Comparison of ENCODE assay signal across 16 cellular contexts in the genomic region with DNA sequence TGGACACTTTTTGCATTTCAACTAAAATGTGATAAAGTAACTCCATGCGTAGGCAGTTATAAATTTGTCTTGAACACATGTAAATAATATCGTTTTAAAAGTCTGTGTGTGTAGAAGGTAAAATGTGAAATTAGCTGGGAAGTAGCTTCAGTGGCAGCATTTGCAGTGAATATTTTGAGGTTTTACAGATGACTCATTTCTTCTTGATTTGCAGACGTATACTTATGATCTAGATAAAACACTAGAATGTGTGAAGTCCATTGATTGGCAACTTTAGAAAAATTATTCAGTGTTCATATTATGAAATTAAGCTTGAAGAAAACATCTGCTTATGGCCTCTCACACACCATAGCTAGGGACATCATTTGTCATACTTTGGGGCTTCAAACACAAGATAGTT.
DNase-seq lines count a peak whose midpoint lies in the region; ATAC-seq, FAIRE-seq and TF ChIP-seq lines count a peak whose summit lies in the region.
"Had no signal": no experiment of that assay in that cellular context is flagged by ENCODE, and none has a peak within 500 bp of the region (broad histone marks: within the 10 kb centered on the region; RNA-seq: fewer than 3 reads in every experiment).

No MANE protein-coding gene starts in this region.

- CTCF ChIA-PET in A549 (lab: Yijun Ruan, JAX): no interaction called here

- H3K4me1 ChIP-seq in A549: no peaks in the 10 kb centered on the region
- H3K4me1 ChIP-seq: BLaER1 had no signal

- TF ChIP-seq EP300 in A549 (IDR thresholded peaks at IDR 0.05): no peak

- TF ChIP-seq CTCF in A549 (IDR thresholded peaks at IDR 0.05): no peak

- FAIRE-seq in A549 (lab: Jason Lieb, UNC): peak; percentile 32
- peak; percentile 70 for FAIRE-seq in HTR-8/SVneo (lab: Jason Lieb, UNC)
- FAIRE-seq: GM12878 had no signal

- DNase-seq in A549 (ENCODE audit: low read depth in 1 of 2, low spot score in 1 of 2) (no peak), HTR-8/SVneo (ENCODE audit: insufficient read length, low spot score) (no peak), astrocyte of the hippocampus (ENCODE audit: low read depth, low spot score) (peak; percentile 23), iris pigment epithelial cell (ENCODE audit: low read depth) (peak; percentile 12)
- DNase-seq in activated CD4-positive, CD25-positive, alpha-beta regulatory T cell treated with anti-CD3 and anti-CD28 coated beads, Interleukin-2, amount 50 U/mL, for 72 hours: no peak
- no peak for DNase-seq in activated CD4-positive, alpha-beta T cell treated with anti-CD3 and anti-CD28 coated beads, Interleukin-2, amount 50 U/mL, for 1 hour
- DNase-seq: CD4-positive, alpha-beta memory T cell; DMS79 treated with DMSO at 0.1 percent for 48 hours; GM23248; HFFc6; KG1 had no signal

- no peak for TF ChIP-seq RAD21 in A549 (conservative IDR thresholded peaks at IDR 0.05 in 1 of 2, IDR thresholded peaks at IDR 0.05 in 1 of 2)

- no peak for TF ChIP-seq POLR2A in A549 (IDR thresholded peaks at IDR 0.05; ENCODE audit: low read length)

- no peak overlapping the region for H3K4me3 ChIP-seq in A549
- H3K4me3 ChIP-seq: BLaER1, GM12878, GM23248 had no signal

- H3K9me3 ChIP-seq in A549: no peaks in the 10 kb centered on the region
- H3K9me3 ChIP-seq: BLaER1 had no signal

- POLR2A ChIA-PET in A549 (lab: Yijun Ruan, JAX): no interaction called here

- ATAC-seq in A549 (no peak), GM21423 (IDR thresholded peaks at IDR 0.05; ENCODE audit: unreplicated experiment) (no peak)
- ATAC-seq: GM12878, HCT116 had no signal

- 29% methylated on average over 3 of the region's 3 CpGs for WGBS in A549 (ENCODE audit: missing lambda C conversion rate)

- H3K4me2 ChIP-seq in A549: no peak overlapping the region
- H3K4me2 ChIP-seq: BLaER1 had no signal

- no peak overlapping the region for H3K27ac ChIP-seq in A549
- H3K27ac ChIP-seq: 22Rv1, BLaER1, GM23248 had no signal

TF ChIP-seq in A549, 52 proteins besides CTCF, POLR2A, EP300 and RAD21:
- TF ChIP-seq RNF2 (IDR thresholded peaks at IDR 0.05; ENCODE audit: borderline replicate concordance, low read depth): no peak
- no peak for TF ChIP-seq HOXB5 (CRISPR knock-in tag; IDR thresholded peaks at IDR 0.05)
- TF ChIP-seq SMC3 (IDR thresholded peaks at IDR 0.05): no peak
- TF ChIP-seq, protein P1, sequence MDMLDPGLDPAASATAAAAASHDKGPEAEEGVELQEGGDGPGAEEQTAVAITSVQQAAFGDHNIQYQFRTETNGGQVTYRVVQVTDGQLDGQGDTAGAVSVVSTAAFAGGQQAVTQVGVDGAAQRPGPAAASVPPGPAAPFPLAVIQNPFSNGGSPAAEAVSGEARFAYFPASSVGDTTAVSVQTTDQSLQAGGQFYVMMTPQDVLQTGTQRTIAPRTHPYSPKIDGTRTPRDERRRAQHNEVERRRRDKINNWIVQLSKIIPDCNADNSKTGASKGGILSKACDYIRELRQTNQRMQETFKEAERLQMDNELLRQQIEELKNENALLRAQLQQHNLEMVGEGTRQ (IDR thresholded peaks at IDR 0.05): no peak
- no peak for TF ChIP-seq NFE2L2 (conservative IDR thresholded peaks at IDR 0.05; ENCODE audit: low read length)
- TF ChIP-seq, protein P2, sequence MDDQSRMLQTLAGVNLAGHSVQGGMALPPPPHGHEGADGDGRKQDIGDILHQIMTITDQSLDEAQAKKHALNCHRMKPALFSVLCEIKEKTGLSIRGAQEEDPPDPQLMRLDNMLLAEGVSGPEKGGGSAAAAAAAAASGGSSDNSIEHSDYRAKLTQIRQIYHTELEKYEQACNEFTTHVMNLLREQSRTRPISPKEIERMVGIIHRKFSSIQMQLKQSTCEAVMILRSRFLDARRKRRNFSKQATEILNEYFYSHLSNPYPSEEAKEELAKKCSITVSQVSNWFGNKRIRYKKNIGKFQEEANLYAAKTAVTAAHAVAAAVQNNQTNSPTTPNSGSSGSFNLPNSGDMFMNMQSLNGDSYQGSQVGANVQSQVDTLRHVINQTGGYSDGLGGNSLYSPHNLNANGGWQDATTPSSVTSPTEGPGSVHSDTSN (IDR thresholded peaks at IDR 0.05): no peak
- no peak for TF ChIP-seq CEBPB (IDR thresholded peaks at IDR 0.05)
- no peak for TF ChIP-seq ZSCAN20 (CRISPR knock-in tag; IDR thresholded peaks at IDR 0.05)
- TF ChIP-seq, protein P3, sequence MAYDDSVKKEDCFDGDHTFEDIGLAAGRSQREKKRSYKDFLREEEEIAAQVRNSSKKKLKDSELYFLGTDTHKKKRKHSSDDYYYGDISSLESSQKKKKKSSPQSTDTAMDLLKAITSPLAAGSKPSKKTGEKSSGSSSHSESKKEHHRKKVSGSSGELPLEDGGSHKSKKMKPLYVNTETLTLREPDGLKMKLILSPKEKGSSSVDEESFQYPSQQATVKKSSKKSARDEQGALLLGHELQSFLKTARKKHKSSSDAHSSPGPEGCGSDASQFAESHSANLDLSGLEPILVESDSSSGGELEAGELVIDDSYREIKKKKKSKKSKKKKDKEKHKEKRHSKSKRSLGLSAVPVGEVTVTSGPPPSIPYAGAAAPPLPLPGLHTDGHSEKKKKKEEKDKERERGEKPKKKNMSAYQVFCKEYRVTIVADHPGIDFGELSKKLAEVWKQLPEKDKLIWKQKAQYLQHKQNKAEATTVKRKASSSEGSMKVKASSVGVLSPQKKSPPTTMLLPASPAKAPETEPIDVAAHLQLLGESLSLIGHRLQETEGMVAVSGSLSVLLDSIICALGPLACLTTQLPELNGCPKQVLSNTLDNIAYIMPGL (CRISPR knock-in tag; IDR thresholded peaks at IDR 0.05; ENCODE audit: borderline replicate concordance): no peak
- no peak for TF ChIP-seq GATA3 (IDR thresholded peaks at IDR 0.05; ENCODE audit: borderline replicate concordance)
- TF ChIP-seq KDM5A (IDR thresholded peaks at IDR 0.05): no peak
TF ChIP-seq in A549: peak in this region for 0.

Comparison
In these comparisons a context has a peak if more than half of its experiments do, and no peak if none do; other contexts are left out.
1. DNase-seq: peak in astrocyte of the hippocampus (single experiment) and iris pigment epithelial cell (single experiment); none in A549 (0 of 2), HTR-8/SVneo (single experiment), activated CD4-positive, CD25-positive, alpha-beta regulatory T cell treated with anti-CD3 and anti-CD28 coated beads, Interleukin-2, amount 50 U/mL, for 72 hours (single experiment) and activated CD4-positive, alpha-beta T cell treated with anti-CD3 and anti-CD28 coated beads, Interleukin-2, amount 50 U/mL, for 1 hour (single experiment).